1 cellular context compared by ENCODE assay signal in genomic region chr17:66415366-66416206, GRCh38.
A peak's percentile ranks its signal among the peaks of the same experiment; 100 is the strongest.
TF ChIP-seq lines count a peak whose summit lies in the region.

No MANE protein-coding gene starts in this region.

TF ChIP-seq in liver, 16 proteins besides CTCF, POLR2A, EP300 and RAD21 (continued from another document):
- TF ChIP-seq, protein P1, sequence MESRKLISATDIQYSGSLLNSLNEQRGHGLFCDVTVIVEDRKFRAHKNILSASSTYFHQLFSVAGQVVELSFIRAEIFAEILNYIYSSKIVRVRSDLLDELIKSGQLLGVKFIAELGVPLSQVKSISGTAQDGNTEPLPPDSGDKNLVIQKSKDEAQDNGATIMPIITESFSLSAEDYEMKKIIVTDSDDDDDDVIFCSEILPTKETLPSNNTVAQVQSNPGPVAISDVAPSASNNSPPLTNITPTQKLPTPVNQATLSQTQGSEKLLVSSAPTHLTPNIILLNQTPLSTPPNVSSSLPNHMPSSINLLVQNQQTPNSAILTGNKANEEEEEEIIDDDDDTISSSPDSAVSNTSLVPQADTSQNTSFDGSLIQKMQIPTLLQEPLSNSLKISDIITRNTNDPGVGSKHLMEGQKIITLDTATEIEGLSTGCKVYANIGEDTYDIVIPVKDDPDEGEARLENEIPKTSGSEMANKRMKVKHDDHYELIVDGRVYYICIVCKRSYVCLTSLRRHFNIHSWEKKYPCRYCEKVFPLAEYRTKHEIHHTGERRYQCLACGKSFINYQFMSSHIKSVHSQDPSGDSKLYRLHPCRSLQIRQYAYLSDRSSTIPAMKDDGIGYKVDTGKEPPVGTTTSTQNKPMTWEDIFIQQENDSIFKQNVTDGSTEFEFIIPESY (IDR thresholded peaks at IDR 0.05): peak; percentile 34
- TF ChIP-seq NR2F2 (IDR thresholded peaks at IDR 0.05) (no peak), FOXA1 (IDR thresholded peaks at IDR 0.05) (no peak), MAX (IDR thresholded peaks at IDR 0.05) (peak; percentile 42), HNF4A (conservative IDR thresholded peaks at IDR 0.05) (peak; percentile 71 to 79), RXRA (IDR thresholded peaks at IDR 0.05) (peak; percentile 93 to 97), TAF1 (conservative IDR thresholded peaks at IDR 0.05) (no peak), YY1 (IDR thresholded peaks at IDR 0.05) (peak; percentile 43), SP1 (IDR thresholded peaks at IDR 0.05) (peak; percentile 84), JUND (IDR thresholded peaks at IDR 0.05) (peak; percentile 55 to 69), ATF3 (IDR thresholded peaks at IDR 0.05) (no peak)
TF ChIP-seq in liver: peak in this region for 9.
